In the genomic region with DNA sequence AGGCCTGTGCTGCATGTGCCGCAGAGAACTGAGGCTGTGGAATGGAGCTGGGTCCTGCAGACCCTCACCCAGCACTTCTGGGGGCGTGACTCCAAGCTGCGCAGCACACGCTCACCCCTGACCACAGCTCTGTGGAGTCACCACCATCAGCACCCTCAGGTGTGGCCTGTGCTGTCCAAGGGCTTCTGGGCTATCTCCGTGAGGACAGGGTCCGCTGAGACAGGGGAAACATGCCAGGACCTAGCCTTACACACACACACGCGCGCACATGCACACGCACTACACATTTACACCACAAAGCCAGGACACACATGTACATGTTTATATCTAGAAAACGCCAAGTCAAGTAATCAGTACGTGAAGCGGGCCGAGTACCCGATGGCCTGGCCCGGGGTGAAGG, we compare ENCODE assay signal across 16 cellular contexts. TPM values are rescaled to one million over a fixed set of nuclear protein-coding genes. Genes with fewer than 3 reads are reported as not detected.
DNase-seq lines count a peak whose midpoint lies in the region; ATAC-seq, FAIRE-seq and TF ChIP-seq lines count a peak whose summit lies in the region.
"Had no signal": no experiment of that assay in that cellular context is flagged by ENCODE, and none has a peak within 500 bp of the region (broad histone marks: within the 10 kb centered on the region; RNA-seq: fewer than 3 reads in every experiment).

No MANE protein-coding gene starts in this region.

- no peak for ATAC-seq in RWPE2 (ENCODE audit: low read depth)
- peak; percentile 28 for ATAC-seq in esophagus mucosa
- no peak for ATAC-seq in HG03108 (IDR thresholded peaks at IDR 0.05; ENCODE audit: unreplicated experiment)

- H3F3A ChIP-seq in GM23248 (ENCODE audit: insufficient read depth), result peaks cover 24% of the 10 kb centered on the region; the same call in 1 of the 2 replicates

- peaks cover 46% of the 10 kb centered on the region for H3K36me3 ChIP-seq in GM23248 (ENCODE audit: low read depth)
- H3K36me3 ChIP-seq in RWPE2 (ENCODE audit: low read depth), result peaks cover 68% of the 10 kb centered on the region
- H3K36me3 ChIP-seq in osteoblast (ENCODE audit: insufficient read depth, low read length), result peaks cover 66% of the 10 kb centered on the region

- no peaks in the 10 kb centered on the region for H3K79me2 ChIP-seq in GM23248 (ENCODE audit: insufficient read depth)
- peaks cover 3% of the 10 kb centered on the region for H3K79me2 ChIP-seq in osteoblast (ENCODE audit: insufficient read depth, low read length)

- H4K20me1 ChIP-seq in GM23248 (ENCODE audit: insufficient read depth) (peaks cover 3% of the 10 kb centered on the region; the same call in 1 of the 2 replicates), osteoblast (ENCODE audit: insufficient read depth, low read length) (peaks cover 13% of the 10 kb centered on the region)

- FAIRE-seq in frontal cortex (lab: Jason Lieb, UNC), result no peak
- FAIRE-seq: GM19239 had no signal

- no peak overlapping the region for H2AFZ ChIP-seq in GM23248
- H2AFZ ChIP-seq in osteoblast (ENCODE audit: low read length), result no peak overlapping the region

- TF ChIP-seq CTCF in RWPE2 (IDR thresholded peaks at IDR 0.05; ENCODE audit: poor library complexity, severe bottlenecking), result no peak
- TF ChIP-seq CTCF in osteoblast (IDR thresholded peaks at IDR 0.05; ENCODE audit: extremely low read depth, low read depth, low read length), result no peak

- H3K4me2 ChIP-seq in GM23248 (ENCODE audit: unreplicated experiment) (no peak overlapping the region), osteoblast (ENCODE audit: insufficient read depth, low read length) (no peak overlapping the region)

- DNase-seq in GM23248 (no peak), RWPE2 (ENCODE audit: low spot score) (no peak), osteoblast (ENCODE audit: insufficient read length, low spot score, missing footprints) (peak; percentile 10), frontal cortex (ENCODE audit: low spot score in 2 of 2) (no peak), KBM-7 (no peak)
- DNase-seq: AML-193, Caco-2, NCI-H1436, NCI-H2029 treated with DMSO at 0.1 percent for 48 hours, NCI-H510A treated with DMSO at 0.1 percent for 48 hours, Peyer's patch, SHP77 treated with DMSO at 0.1 percent for 48 hours had no signal

- H3K27ac ChIP-seq in GM23248 (peak overlapping the region; percentile 74), RWPE2 (ENCODE audit: poor library complexity, severe bottlenecking) (peak overlapping the region; percentile 60), osteoblast (ENCODE audit: low read depth, low read length) (peak overlapping the region; percentile 81)

- no peak overlapping the region for H3K4me3 ChIP-seq in GM23248
- H3K4me3 ChIP-seq in RWPE2 (ENCODE audit: severe bottlenecking), result no peak overlapping the region
- H3K4me3 ChIP-seq in osteoblast (ENCODE audit: insufficient read depth, low read length), result no peak overlapping the region
- H3K4me3 ChIP-seq: HAP-1, Peyer's patch had no signal

- H3K9ac ChIP-seq in GM23248, result 0 out of 2 replicates have a peak overlapping the region, but pooled peaks have one; percentile 45

- H3K4me1 ChIP-seq in GM23248 (ENCODE audit: insufficient read depth), result peaks cover 12% of the 10 kb centered on the region
- peaks cover 11% of the 10 kb centered on the region for H3K4me1 ChIP-seq in RWPE2 (ENCODE audit: insufficient read depth, poor library complexity, severe bottlenecking)
- peaks cover 17% of the 10 kb centered on the region for H3K4me1 ChIP-seq in osteoblast (ENCODE audit: insufficient read depth, low read length)
- H3K4me1 ChIP-seq: Caco-2, HAP-1, Peyer's patch had no signal

- WGBS in GM23248 (ENCODE audit: low coverage in 1 of 2, low lambda C conversion rate in 2 of 2, missing lambda C conversion rate in 2 of 2), 2 experiments, result 91 to 94% methylated on average over 16 of the region's 16 CpGs

- H3K9me2 ChIP-seq in GM23248 (ENCODE audit: insufficient read depth), result no peaks in the 10 kb centered on the region

- H3K9me3 ChIP-seq in GM23248 (ENCODE audit: low read depth) (no peaks in the 10 kb centered on the region), RWPE2 (ENCODE audit: severe bottlenecking) (no peaks in the 10 kb centered on the region), osteoblast (ENCODE audit: low read depth, low read length) (no peaks in the 10 kb centered on the region)
- H3K9me3 ChIP-seq: Caco-2, HAP-1, Peyer's patch had no signal

- in situ Hi-C loops in GM23248 (cut with MboI) (no loop called here), KBM-7 (cut with MboI; ENCODE audit: low pct_unique_long_range_greater_than_20kb, low sequenced_read_pairs) (no loop called here)

- H3K27me3 ChIP-seq in GM23248 (replicated peaks; ENCODE audit: insufficient read depth) (no peaks in the 10 kb centered on the region), RWPE2 (ENCODE audit: insufficient read depth, poor library complexity, severe bottlenecking) (no peaks in the 10 kb centered on the region), osteoblast (ENCODE audit: insufficient read depth, low read length) (no peaks in the 10 kb centered on the region)
- H3K27me3 ChIP-seq: Peyer's patch had no signal

RNA-seq across cellular contexts. Expression of gene TCFL5, which starts 26.8 kb away (rescaled TPM):
- 17.5 and 18.5 TPM in 2 replicates for total RNA-seq in GM23248 (2014; rRNA removed; shearing (Covaris generic))
- 1.2 and 1.7 TPM in 2 replicates for polyA plus RNA-seq in GM23248 (2016; fragmentation: Nextera tagmentation; extraction: Ambion mirVana)
- total RNA-seq in esophagus mucosa (5.0 TPM), osteoblast (13.0 TPM in 2 replicates), frontal cortex (6.1 TPM)

RNA-seq across cellular contexts. Expression of gene DIDO1, which starts 37.9 kb away (rescaled TPM):
- 28.6 and 37.1 TPM in 2 replicates for total RNA-seq in GM23248 (2014; rRNA removed; shearing (Covaris generic))
- 15.5 and 16.2 TPM in 2 replicates for polyA plus RNA-seq in GM23248 (2016; fragmentation: Nextera tagmentation; extraction: Ambion mirVana)
- total RNA-seq in esophagus mucosa, result 26.2 TPM
- 44.8 and 46.3 TPM in 2 replicates for total RNA-seq in osteoblast
- total RNA-seq in frontal cortex, result 37.5 TPM

RNA-seq across cellular contexts. Expression of gene GID8, which starts 49.5 kb away (rescaled TPM):
- 29.1 and 31.0 TPM in 2 replicates for total RNA-seq in GM23248 (2014; rRNA removed; shearing (Covaris generic))
- polyA plus RNA-seq in GM23248 (2016; fragmentation: Nextera tagmentation; extraction: Ambion mirVana), result 17.5 and 17.6 TPM in 2 replicates
- 42.7 TPM for total RNA-seq in esophagus mucosa
- total RNA-seq in osteoblast, result 34.4 and 37.1 TPM in 2 replicates
- total RNA-seq in frontal cortex, result 57.1 TPM
